Comparison of ENCODE assay signal across 8 cellular contexts in genomic region chr1:154628122-154628405, GRCh38. TPM values are rescaled to one million over a fixed set of nuclear protein-coding genes. Genes with fewer than 3 reads are reported as not detected.
DNase-seq lines count a peak whose midpoint lies in the region; ATAC-seq and TF ChIP-seq lines count a peak whose summit lies in the region.

No MANE protein-coding gene starts in this region.

- H3K36me3 ChIP-seq in skeletal muscle tissue (ENCODE audit: control insufficient read depth in 3 of 3, insufficient read depth in 3 of 3, low read length in 3 of 3): peaks cover 0 to 2% (median 0%) of the 10 kb centered on the region in 3 donors

- peak; percentile 18 to 19 for ATAC-seq in activated CD4-positive, CD25-positive, alpha-beta regulatory T cell treated with anti-CD3 and anti-CD28 coated beads, Interleukin-2, amount 50 U/mL, for 24 hours
- ATAC-seq in left cardiac atrium: peak; percentile 12 to 24
- no peak for ATAC-seq in HG03039 (IDR thresholded peaks at IDR 0.05; ENCODE audit: unreplicated experiment)

- H3K4me3 ChIP-seq in WI38 (ENCODE audit: low read depth, low read length) (peak overlapping the region; percentile 94), skeletal muscle tissue (ENCODE audit: low read length in 3 of 3) (peak overlapping the region; percentile 81 to 86 (median 85))

- H3K9ac ChIP-seq in skeletal muscle tissue (ENCODE audit: low read depth in 1 of 3, low read length in 3 of 3): peak overlapping the region; percentile 81 to 88 (median 84)

- peaks cover 0 to 4% (median 0%) of the 10 kb centered on the region in 3 donors for H3K9me3 ChIP-seq in skeletal muscle tissue (ENCODE audit: control insufficient read depth in 3 of 3, low read length in 3 of 3)

- DNase-seq in activated CD4-positive, CD25-positive, alpha-beta regulatory T cell treated with anti-CD3 and anti-CD28 coated beads, Interleukin-2, amount 50 U/mL, for 72 hours: no peak
- DNase-seq in left cardiac atrium (no peak), T1000 (lab: John Stamatoyannopoulos, UW) (no peak), kidney glomerular epithelial cell (lab: John Stamatoyannopoulos, UW) (no peak)

- intact Hi-C loops in left cardiac atrium (cut with DNase I): no loop called here

- peaks cover 8 to 26% (median 13%) of the 10 kb centered on the region in 3 donors for H3K4me1 ChIP-seq in skeletal muscle tissue (ENCODE audit: control insufficient read depth in 3 of 3, insufficient read depth in 3 of 3, low read length in 3 of 3)

- H3K27me3 ChIP-seq in skeletal muscle tissue (ENCODE audit: control insufficient read depth in 3 of 3, insufficient read depth in 3 of 3, low read length in 3 of 3): no peaks in the 10 kb centered on the region

- peak overlapping the region; percentile 84 for H3K27ac ChIP-seq in skeletal muscle tissue (ENCODE audit: low read depth, low read length)

- TF ChIP-seq CTCF in WI38 (IDR thresholded peaks at IDR 0.05; ENCODE audit: low read depth, low read length): no peak

RNA-seq across cellular contexts. Expression of gene ADAR, which starts 20.1 kb away (rescaled TPM):
- total RNA-seq in left cardiac atrium (10 to 100 TPM; 70.1 to 80.1 TPM), skeletal muscle tissue (32.4 TPM)
